In the genomic region with DNA sequence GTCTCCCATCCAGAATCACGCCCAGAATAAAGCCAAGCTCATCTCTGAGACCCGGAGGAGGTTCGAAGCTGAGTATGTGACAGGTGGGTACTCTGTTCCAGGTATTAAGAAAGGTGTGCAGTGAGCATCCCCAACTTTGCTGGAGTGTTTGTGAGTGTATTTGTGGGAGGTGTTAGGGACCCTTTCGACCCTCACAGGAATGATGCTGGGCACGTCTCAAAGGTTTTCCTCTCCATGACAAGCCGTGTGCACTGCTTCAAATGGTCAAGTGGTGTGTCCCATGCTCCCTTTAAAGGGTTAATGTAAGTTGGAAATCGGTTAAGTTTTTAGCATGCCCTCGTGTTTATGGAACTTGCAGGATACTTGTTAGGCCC, we compare ENCODE assay signal across 8 cellular contexts. TPM values are rescaled to one million over a fixed set of nuclear protein-coding genes. Genes with fewer than 3 reads are reported as not detected.
DNase-seq lines count a peak whose midpoint lies in the region; ATAC-seq and TF ChIP-seq lines count a peak whose summit lies in the region.

No MANE protein-coding gene starts in this region.

- H3K9me2 ChIP-seq in DOHH2 (replicated peaks; ENCODE audit: control insufficient read depth, low read length): no peaks in the 10 kb centered on the region

- peak overlapping the region; percentile 79 for H2BK5ac ChIP-seq in trophoblast cell (ENCODE audit: low read depth, low read length, poor library complexity)

- H3K79me1 ChIP-seq in trophoblast cell (ENCODE audit: low read length): peaks cover 4% of the 10 kb centered on the region

- POLR2A ChIA-PET in Panc1 (lab: Charles Lee): no interaction called here

- H3K4me2 ChIP-seq in DOHH2 (ENCODE audit: low read length) (peak overlapping the region; percentile 80), trophoblast cell (ENCODE audit: low read length) (peak overlapping the region; percentile 73)

- WGBS in esophagus, 2 donors: 0 to 27% methylated on average over 8 of the region's 8 CpGs
- no CpG with 5 or more reads among the region's 8 CpGs for WGBS in trophoblast cell (ENCODE audit: extremely low coverage, insufficient coverage, insufficient read length)

- peak overlapping the region; percentile 26; the same call in 1 of the 2 replicates for H3K27ac ChIP-seq in DOHH2 (ENCODE audit: low read depth, low read length)
- H3K27ac ChIP-seq in Panc1 (ENCODE audit: low read length): peak overlapping the region; percentile 72
- peak overlapping the region; percentile 68 for H3K27ac ChIP-seq in esophagus (ENCODE audit: low read depth in 2 of 2, low read length in 1 of 2)
- H3K27ac ChIP-seq in trophoblast cell (ENCODE audit: low read depth, low read length): peak overlapping the region; percentile 37

- ATAC-seq in Panc1: no peak
- ATAC-seq in GM21576 (IDR thresholded peaks at IDR 0.05; ENCODE audit: unreplicated experiment): no peak

- H3K9me3 ChIP-seq in DOHH2 (ENCODE audit: control insufficient read depth, insufficient read depth, low read length): no peaks in the 10 kb centered on the region
- H3K9me3 ChIP-seq in Panc1 (ENCODE audit: control insufficient read depth, insufficient read depth, low read depth, low read length): no peaks in the 10 kb centered on the region
- H3K9me3 ChIP-seq in esophagus (ENCODE audit: control insufficient read depth in 2 of 2, insufficient read depth in 1 of 2, low read depth in 1 of 2, low read length in 1 of 2): no peaks in the 10 kb centered on the region
- H3K9me3 ChIP-seq in trophoblast cell (ENCODE audit: insufficient read depth, low read depth, low read length): no peaks in the 10 kb centered on the region

- TF ChIP-seq CTCF in DOHH2 (IDR thresholded peaks at IDR 0.05; ENCODE audit: low read depth, low read length, poor library complexity, severe bottlenecking) (no peak), Panc1 (IDR thresholded peaks at IDR 0.05) (no peak)

- H2BK120ac ChIP-seq in trophoblast cell (ENCODE audit: insufficient read depth, low read length, poor library complexity): peak overlapping the region; percentile 72

- no peaks in the 10 kb centered on the region for H3F3A ChIP-seq in DOHH2 (ENCODE audit: control insufficient read depth, insufficient read depth)

- CTCF ChIA-PET in Panc1 (lab: Charles Lee): no interaction called here

- no peak overlapping the region for H2BK12ac ChIP-seq in trophoblast cell (ENCODE audit: low read length)

- H3K14ac ChIP-seq in trophoblast cell (ENCODE audit: low read length): peak overlapping the region; percentile 87

- in situ Hi-C loops in Panc1 (cut with HindIII; ENCODE audit: low pct_unique_long_range_greater_than_20kb, low sequenced_read_pairs): no loop called here

- H3K4me1 ChIP-seq in DOHH2 (ENCODE audit: control insufficient read depth, low read length) (peaks cover 26% of the 10 kb centered on the region), Panc1 (ENCODE audit: control insufficient read depth, insufficient read depth, low read length) (no peaks in the 10 kb centered on the region), esophagus (ENCODE audit: control insufficient read depth in 2 of 2, insufficient read depth in 2 of 2, low read length in 1 of 2) (no peaks in the 10 kb centered on the region), trophoblast cell (ENCODE audit: control insufficient read depth in 1 of 2, insufficient read depth in 2 of 2, low read length in 2 of 2) (peaks cover 0 to 3% of the 10 kb centered on the region in 2 experiments)

- H3K36me3 ChIP-seq in DOHH2 (ENCODE audit: control insufficient read depth, low read length): peaks cover 22% of the 10 kb centered on the region
- H3K36me3 ChIP-seq in Panc1 (ENCODE audit: control insufficient read depth, insufficient read depth, low read length): no peaks in the 10 kb centered on the region
- no peaks in the 10 kb centered on the region for H3K36me3 ChIP-seq in esophagus (ENCODE audit: control insufficient read depth in 2 of 2, insufficient read depth in 2 of 2, low read length in 1 of 2)
- H3K36me3 ChIP-seq in trophoblast cell (ENCODE audit: control insufficient read depth in 1 of 2, insufficient read depth in 2 of 2, low read length in 2 of 2): no peaks in the 10 kb centered on the region

- H2AFZ ChIP-seq in trophoblast cell (ENCODE audit: insufficient read depth, low read length, poor library complexity): peak overlapping the region; percentile 59

- peak overlapping the region; percentile 6 for H3K4ac ChIP-seq in trophoblast cell (ENCODE audit: low read depth, low read length)

- H3K27me3 ChIP-seq in DOHH2 (ENCODE audit: control insufficient read depth, low read length) (no peaks in the 10 kb centered on the region), Panc1 (ENCODE audit: control insufficient read depth, insufficient read depth, low read length) (no peaks in the 10 kb centered on the region), esophagus (ENCODE audit: control insufficient read depth in 1 of 2, insufficient read depth in 2 of 2, low read length in 2 of 2) (no peaks in the 10 kb centered on the region), trophoblast cell (ENCODE audit: insufficient read depth, low read length) (no peaks in the 10 kb centered on the region)

- peak overlapping the region; percentile 80 for H4K8ac ChIP-seq in trophoblast cell (ENCODE audit: low read depth, low read length)

- DNase-seq in Panc1 (ENCODE audit: low read depth, low spot score) (no peak), trophoblast cell (no peak), SIG-M5 (lab: John Stamatoyannopoulos, UW) (no peak), NCI-H1048 (lab: John Stamatoyannopoulos, UW) (no peak), AG20443 (ENCODE audit: low spot score) (no peak)

- peak overlapping the region; percentile 82 for H3K9ac ChIP-seq in trophoblast cell (ENCODE audit: low read length)

- no peak overlapping the region for H3K18ac ChIP-seq in trophoblast cell (ENCODE audit: low read length)

- H3K79me2 ChIP-seq in DOHH2 (ENCODE audit: control insufficient read depth, low read length) (peaks cover 60% of the 10 kb centered on the region), trophoblast cell (ENCODE audit: control insufficient read depth, insufficient read depth, low read length, poor library complexity) (peaks cover 2% of the 10 kb centered on the region)

- intact Hi-C loops in Panc1 (cut with micrococcal nuclease; ENCODE audit: unreplicated experiment): no loop called here

- TSS peak; percentile 81 for BruUV-seq in Panc1 (replicated peaks; lab: Mats Ljungman, UMichigan)

- H2AK5ac ChIP-seq in trophoblast cell (ENCODE audit: low read length): no peak overlapping the region

- H4K20me1 ChIP-seq in DOHH2 (ENCODE audit: control insufficient read depth, insufficient read depth, low read depth, low read length): no peaks in the 10 kb centered on the region

- peak overlapping the region; percentile 61 for H4K91ac ChIP-seq in trophoblast cell (ENCODE audit: low read depth, low read length)

- peak overlapping the region; percentile 69 for H4K12ac ChIP-seq in trophoblast cell (ENCODE audit: low read depth, low read length)

- no peak overlapping the region for H3K23ac ChIP-seq in trophoblast cell (ENCODE audit: low read length)

- H3K4me3 ChIP-seq in DOHH2 (ENCODE audit: low read length): peak overlapping the region; percentile 86
- peak overlapping the region; percentile 68 to 87 for H3K4me3 ChIP-seq in Panc1 (ENCODE audit: low read depth in 2 of 2, low read length in 2 of 2)
- peak overlapping the region; percentile 61 to 62 for H3K4me3 ChIP-seq in esophagus (ENCODE audit: low read depth in 1 of 2, low read length in 2 of 2)
- H3K4me3 ChIP-seq in trophoblast cell (ENCODE audit: low read depth, low read length): peak overlapping the region; percentile 84

RNA-seq across cellular contexts. Expression of gene MOSPD2, which starts 0.4 kb away (rescaled TPM):
- total RNA-seq in Panc1 (2021; ENCODE audit: unreplicated experiment): 8.7 TPM
- polyA plus RNA-seq in Panc1 (2012; ENCODE audit: insufficient read length): 3.7 TPM
- 1 to 10 TPM; 3.1 to 5.3 TPM for polyA plus RNA-seq in esophagus
- 17.1 and 18.0 TPM in 2 replicates for polyA plus RNA-seq in trophoblast cell (2013)

RNA-seq across cellular contexts. Expression of gene FANCB, which starts 0.8 kb away (rescaled TPM):
- total RNA-seq in Panc1 (2021; ENCODE audit: unreplicated experiment): 4.8 TPM
- polyA plus RNA-seq in Panc1 (2012; ENCODE audit: insufficient read length): 0.73 TPM
- 1 to 10 TPM in 1 of 2 donors, under 1 TPM in 1; 0.60 to 1.0 TPM for polyA plus RNA-seq in esophagus
- 3.2 and 3.4 TPM in 2 replicates for polyA plus RNA-seq in trophoblast cell (2013)
